Comparison of ENCODE assay signal across 8 cellular contexts in genomic region chr15:81274932-81275341, GRCh38. TPM values are rescaled to one million over a fixed set of nuclear protein-coding genes. Genes with fewer than 3 reads are reported as not detected.
DNase-seq lines count a peak whose midpoint lies in the region; ATAC-seq, FAIRE-seq and TF ChIP-seq lines count a peak whose summit lies in the region.

No MANE protein-coding gene starts in this region.

- TF ChIP-seq RAD21 in H1 (IDR thresholded peaks at IDR 0.05 in 1 of 2, conservative IDR thresholded peaks at IDR 0.05 in 1 of 2; ENCODE audit: low read depth in 2 of 2, low read length in 2 of 2) = peak; percentile 96

- no peak overlapping the region for H3K4me3 Mint-ChIP-seq in activated CD8-positive, alpha-beta T cell treated with anti-CD3 and anti-CD28 coated beads, Interleukin-2, amount 10 ng/mL, durations not matched to agents 7 days and 5 days
- no peak overlapping the region for H3K4me3 Mint-ChIP-seq in mesothelial cell of epicardium

- H3K4me3 ChIP-seq in H1 (ENCODE audit: extremely low read depth in 1 of 4, insufficient read depth in 2 of 4, low read depth in 3 of 4, low read length in 4 of 4) = no peak overlapping the region

- H3K27me3 ChIP-seq in H1 (replicated peaks in 1 of 4; ENCODE audit: control insufficient read depth in 3 of 4, extremely low read depth in 1 of 4, insufficient read depth in 3 of 4, low read length in 3 of 4) = no peaks in the 10 kb centered on the region

- no peak overlapping the region for H4K91ac ChIP-seq in H1 (replicated peaks; ENCODE audit: insufficient read length, low read length)

- no peaks in the 10 kb centered on the region for H3K79me1 ChIP-seq in H1 (ENCODE audit: low read depth, low read length)

- TF ChIP-seq POLR2A in H1 (IDR thresholded peaks at IDR 0.05; ENCODE audit: control extremely low read depth in 1 of 2, low read depth in 2 of 2, low read length in 2 of 2) = no peak

- H2BK20ac ChIP-seq in H1 (ENCODE audit: low read length) = no peak overlapping the region

- peaks cover 19% of the 10 kb centered on the region for H3K36me3 Mint-ChIP-seq in activated CD8-positive, alpha-beta T cell treated with anti-CD3 and anti-CD28 coated beads, Interleukin-2, amount 10 ng/mL, durations not matched to agents 7 days and 5 days (ENCODE audit: low read depth)
- H3K36me3 Mint-ChIP-seq in mesothelial cell of epicardium = peaks cover 9% of the 10 kb centered on the region

- H3K9ac ChIP-seq in H1 (replicated peaks in 1 of 4; ENCODE audit: extremely low read depth in 1 of 4, low read depth in 3 of 4, low read length in 3 of 4) = no peak overlapping the region

- no peak overlapping the region for H2BK5ac ChIP-seq in H1 (ENCODE audit: low read depth, low read length)

- H3K56ac ChIP-seq in H1 (replicated peaks; ENCODE audit: insufficient read length, low read depth, low read length) = no peak overlapping the region

- POLR2A ChIA-PET in activated CD8-positive, alpha-beta T cell treated with anti-CD3 and anti-CD28 coated beads, Interleukin-2, amount 10 ng/mL, durations not matched to agents 7 days and 5 days (lab: Charles Lee) = interaction anchor here (0.9 to 3.2 kb wide), 9 partner anchors 11 to 49 kb away, joined by 3 to 21 read pairs (median 6); partner anchors contain the start of gene STARD5
- POLR2A ChIA-PET in H1 (lab: Charles Lee; ENCODE audit: partially characterized antibody) = interaction anchor here (1.1 to 1.7 kb wide), 2 partner anchors 9 to 49 kb away, joined by 3 read pairs; partner anchors contain the start of gene STARD5

- peak; percentile 99 for FAIRE-seq in H1 (lab: Jason Lieb, UNC)

- H3K4me1 ChIP-seq in H1 (replicated peaks in 1 of 4; ENCODE audit: control insufficient read depth in 3 of 4, insufficient read depth in 4 of 4, low read length in 3 of 4) = no peaks in the 10 kb centered on the region

- no peak overlapping the region for H2BK120ac ChIP-seq in H1 (replicated peaks; ENCODE audit: low read depth, low read length)

- no peaks in the 10 kb centered on the region for H3K36me3 ChIP-seq in H1 (ENCODE audit: control insufficient read depth in 2 of 4, insufficient read depth in 4 of 4, low read length in 3 of 4)

- no peaks in the 10 kb centered on the region for H3K79me2 ChIP-seq in H1 (ENCODE audit: control insufficient read depth in 1 of 2, insufficient read depth in 2 of 2, low read length in 2 of 2)

- ATAC-seq in GM19328 (IDR thresholded peaks at IDR 0.05; ENCODE audit: unreplicated experiment) (peak; percentile 79), HG03457 (IDR thresholded peaks at IDR 0.05; ENCODE audit: unreplicated experiment) (peak; percentile 62)
- peak; percentile 96 for ATAC-seq in activated CD8-positive, alpha-beta T cell treated with anti-CD3 and anti-CD28 coated beads, Interleukin-2, amount 10 ng/mL, durations not matched to agents 7 days and 5 days

- CTCF ChIA-PET in activated CD8-positive, alpha-beta T cell treated with anti-CD3 and anti-CD28 coated beads, Interleukin-2, amount 10 ng/mL, durations not matched to agents 7 days and 5 days (lab: Charles Lee) = interaction anchor here (0.6 to 4.9 kb wide), 36 partner anchors 9 to 833 kb away, joined by 3 to 243 read pairs (median 4); partner anchors contain the start of gene STARD5
- CTCF ChIA-PET in H1 (lab: Charles Lee; ENCODE audit: partially characterized antibody) = interaction anchor here (0.6 to 6.6 kb wide), 33 partner anchors 9 to 811 kb away, joined by 3 to 94 read pairs (median 5); partner anchors contain the start of gene TMC3

- DNase-seq in NCI-H82 (lab: John Stamatoyannopoulos, UW) (peak; percentile 87), H1 (ENCODE audit: low read depth in 1 of 2, low spot score in 2 of 2) (peak; percentile 56 to 85), mesothelial cell of epicardium (ENCODE audit: low spot score in 2 of 2, unreplicated experiment in 2 of 2) (peak; percentile 61 to 80)
- DNase-seq in activated CD8-positive, alpha-beta T cell treated with anti-CD3 and anti-CD28 coated beads, Interleukin-2, amount 10 ng/mL, durations not matched to agents 7 days and 5 days = peak; percentile 86
- peak; percentile 62 for DNase-seq in stimulated activated CD8-positive, alpha-beta memory T cell treated with anti-CD3 and anti-CD28 coated beads, Interleukin-4, amount 100 ng/mL, for 24 hours (ENCODE audit: low read depth)

- no peaks in the 10 kb centered on the region for H3K23me2 ChIP-seq in H1 (ENCODE audit: low read depth, low read length)

- H2AK5ac ChIP-seq in H1 (ENCODE audit: low read depth, low read length) = no peak overlapping the region

- H3K9me3 ChIP-seq in H1 (ENCODE audit: insufficient read depth in 2 of 2, low read depth in 1 of 2, low read length in 1 of 2) = peaks cover 6 to 12% of the 10 kb centered on the region in 2 experiments; a peak in 2 of 4 replicates

- WGBS in H1 (ENCODE audit: extremely low coverage in 1 of 2, insufficient coverage in 1 of 2, insufficient read length in 1 of 2, insufficient replicate concordance in 2 of 2, low coverage in 1 of 2, low lambda C conversion rate in 2 of 2, missing lambda C conversion rate in 1 of 2), 2 experiments = 9% methylated on average over 8 of the region's 9 CpGs; no CpG with 5 or more reads in 1 of the 2 experiments

- H3K4me1 Mint-ChIP-seq in activated CD8-positive, alpha-beta T cell treated with anti-CD3 and anti-CD28 coated beads, Interleukin-2, amount 10 ng/mL, durations not matched to agents 7 days and 5 days (ENCODE audit: low read depth) = peaks cover 34% of the 10 kb centered on the region
- H3K4me1 Mint-ChIP-seq in mesothelial cell of epicardium = peaks cover 4% of the 10 kb centered on the region

- H3K4ac ChIP-seq in H1 (replicated peaks; ENCODE audit: insufficient read length, low read depth, low read length) = no peak overlapping the region

- H3K23ac ChIP-seq in H1 (ENCODE audit: insufficient read length) = no peak overlapping the region

- no peak overlapping the region for H2BK15ac ChIP-seq in H1 (ENCODE audit: low read length)

- H3K27me3 Mint-ChIP-seq in activated CD8-positive, alpha-beta T cell treated with anti-CD3 and anti-CD28 coated beads, Interleukin-2, amount 10 ng/mL, durations not matched to agents 7 days and 5 days (ENCODE audit: low read depth) = no peaks in the 10 kb centered on the region
- H3K27me3 Mint-ChIP-seq in mesothelial cell of epicardium (ENCODE audit: low read depth) = peaks cover 29% of the 10 kb centered on the region

- H3K4me2 ChIP-seq in H1 (ENCODE audit: insufficient read depth in 1 of 2, low read depth in 2 of 2, low read length in 2 of 2) = peak overlapping the region in 1 of 2 experiments; percentile 17; a peak in 1 of 4 replicates

- no peak overlapping the region for H2BK12ac ChIP-seq in H1 (ENCODE audit: low read depth, low read length)

- H4K8ac ChIP-seq in H1 (ENCODE audit: extremely low read depth, insufficient read depth, low read length) = 0 out of 2 replicates have a peak overlapping the region, but pooled peaks have one; percentile 63

- H3K18ac ChIP-seq in H1 (ENCODE audit: extremely low read depth, low read length) = no peak overlapping the region

- H4K5ac ChIP-seq in H1 (ENCODE audit: insufficient read length, low read depth, low read length) = no peak overlapping the region

- TF ChIP-seq EP300 in H1 (IDR thresholded peaks at IDR 0.05; ENCODE audit: borderline replicate concordance in 1 of 2, low read depth in 2 of 2, low read length in 2 of 2) = no peak

- H3K27ac ChIP-seq in C4-2B (no peak overlapping the region), H1 (ENCODE audit: low read depth, low read length) (no peak overlapping the region)

- TF ChIP-seq CTCF in C4-2B (conservative IDR thresholded peaks at IDR 0.05) = peak; percentile 73
- TF ChIP-seq CTCF in H1 (IDR thresholded peaks at IDR 0.05; ENCODE audit: control extremely low read depth in 1 of 3, insufficient read depth in 1 of 3, low read depth in 1 of 3, low read length in 3 of 3) = peak; percentile 84 to 98 (median 98)
- peak; percentile 67 for TF ChIP-seq CTCF in mesothelial cell of epicardium (IDR thresholded peaks at IDR 0.05; ENCODE audit: unreplicated experiment)

- H2AFZ ChIP-seq in H1 (ENCODE audit: low read length) = 0 out of 2 replicates have a peak overlapping the region, but pooled peaks have one; percentile 64

- no peak overlapping the region for H3K14ac ChIP-seq in H1 (ENCODE audit: insufficient read length)

- no peaks in the 10 kb centered on the region for H4K20me1 ChIP-seq in H1 (replicated peaks in 1 of 2; ENCODE audit: control insufficient read depth in 1 of 2, insufficient read depth in 2 of 2, low read length in 2 of 2)

- H3K9me3 Mint-ChIP-seq in activated CD8-positive, alpha-beta T cell treated with anti-CD3 and anti-CD28 coated beads, Interleukin-2, amount 10 ng/mL, durations not matched to agents 7 days and 5 days (ENCODE audit: insufficient read depth) = peaks cover 14% of the 10 kb centered on the region
- peaks cover 12% of the 10 kb centered on the region for H3K9me3 Mint-ChIP-seq in mesothelial cell of epicardium

- H3K27ac Mint-ChIP-seq in activated CD8-positive, alpha-beta T cell treated with anti-CD3 and anti-CD28 coated beads, Interleukin-2, amount 10 ng/mL, durations not matched to agents 7 days and 5 days = peak overlapping the region; percentile 60
- H3K27ac Mint-ChIP-seq in mesothelial cell of epicardium = no peak overlapping the region

TF ChIP-seq in H1, 55 proteins besides CTCF, POLR2A, EP300 and RAD21 (continues in another document):
- TF ChIP-seq TCF12 (IDR thresholded peaks at IDR 0.05; ENCODE audit: low read depth, low read length) (no peak), NANOG (IDR thresholded peaks at IDR 0.05; ENCODE audit: insufficient read depth, low read depth, low read length, poor library complexity, severe bottlenecking) (no peak), TBP (IDR thresholded peaks at IDR 0.05; ENCODE audit: low read depth, low read length) (0 out of 2 replicates have a peak, but pooled peaks have one; percentile 24), SIN3A (conservative IDR thresholded peaks at IDR 0.05 in 1 of 2, IDR thresholded peaks at IDR 0.05 in 1 of 2; ENCODE audit: low read depth in 1 of 2, low read length in 2 of 2) (peak; percentile 38 to 85; a peak in 2 of 4 replicates), SRF (IDR thresholded peaks at IDR 0.05; ENCODE audit: low read depth, low read length) (peak; percentile 78)

RNA-seq across cellular contexts. Expression of gene STARD5, which starts 49.0 kb away (rescaled TPM):
- total RNA-seq in activated CD8-positive, alpha-beta T cell treated with anti-CD3 and anti-CD28 coated beads, Interleukin-2, amount 10 ng/mL, durations not matched to agents 7 days and 5 days = 1 to 10 TPM; 4.9 to 5.3 TPM
- 5.5 and 5.8 TPM in 2 replicates for total RNA-seq in H1 (2021; fragmentation: NEBNext Ultra II Directional; extraction: Animal tissue kit (Norgen Biotek cat#: 25700))
- polyA plus RNA-seq in H1 (2011; rRNA removed) = 10.0 and 10.4 TPM in 2 replicates
- 9.5 TPM for polyA plus RNA-seq in H1 (2011; cell fraction: cytosol; rRNA removed)
- polyA plus RNA-seq in H1 (2011; cell fraction: nucleus; rRNA removed) = 20.2 TPM
- polyA plus RNA-seq in H1 (2012, experiment 1 of 2) = 4.6 to 6.2 TPM (median 5.2 TPM) in 4 replicates
- polyA plus RNA-seq in H1 (2012, experiment 2 of 2) = 2.3 TPM
- 4.6 TPM for polyA plus RNA-seq in H1 (2013, experiment 1 of 2)
- 4.2 TPM for polyA plus RNA-seq in H1 (2013, experiment 2 of 2)
- 11.4 and 14.3 TPM in 2 replicates for polyA minus RNA-seq in H1 (2011; rRNA and poly(A)+ RNA removed)
- 3.4 TPM for polyA minus RNA-seq in H1 (2011; cell fraction: cytosol; rRNA and poly(A)+ RNA removed)
- polyA minus RNA-seq in H1 (2011; cell fraction: nucleus; rRNA and poly(A)+ RNA removed) = 18.4 TPM
- total RNA-seq in mesothelial cell of epicardium = 5.4 to 5.9 TPM (median 5.8 TPM) in 3 replicates
